Comparison of ENCODE assay signal across 21 cellular contexts in the genomic region with DNA sequence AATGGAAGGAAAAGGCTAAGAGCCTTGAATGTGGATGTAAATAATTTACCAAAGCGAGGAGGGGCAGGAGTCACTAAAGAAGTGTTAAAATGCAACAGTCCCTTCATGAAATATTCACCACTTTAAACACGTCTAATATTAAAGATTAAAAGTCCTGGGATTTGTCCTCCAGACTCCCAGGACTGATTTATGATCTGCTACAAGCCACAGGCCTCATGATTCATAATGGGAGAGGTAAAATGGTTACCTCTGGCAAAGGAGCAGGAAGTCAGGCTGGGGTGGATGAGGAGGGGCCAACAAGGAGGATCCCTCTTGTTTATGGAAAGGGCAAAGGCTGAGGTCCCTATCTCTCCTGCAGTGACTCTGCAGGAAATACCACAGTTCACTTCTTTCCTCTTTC.
DNase-seq lines count a peak whose midpoint lies in the region; ATAC-seq, FAIRE-seq and TF ChIP-seq lines count a peak whose summit lies in the region.
"Had no signal": no experiment of that assay in that cellular context is flagged by ENCODE, and none has a peak within 500 bp of the region (broad histone marks: within the 10 kb centered on the region; RNA-seq: fewer than 3 reads in every experiment).

No MANE protein-coding gene starts in this region.

- TF ChIP-seq CTCF in astrocyte (IDR thresholded peaks at IDR 0.05; ENCODE audit: insufficient read depth, low read depth, low read length) (no peak), sigmoid colon (IDR thresholded peaks at IDR 0.05) (no peak)

- no peak for TF ChIP-seq EP300 in sigmoid colon (IDR thresholded peaks at IDR 0.05)

- H3K9ac ChIP-seq in astrocyte (ENCODE audit: low read length), result no peak overlapping the region

- no peak overlapping the region for H2AFZ ChIP-seq in astrocyte (ENCODE audit: low read depth, low read length)

- H3K4me1 ChIP-seq in astrocyte (ENCODE audit: insufficient read depth, low read length) (no peaks in the 10 kb centered on the region), sigmoid colon (no peaks in the 10 kb centered on the region), aorta (ENCODE audit: control insufficient read depth in 1 of 2, insufficient read depth in 2 of 2, low read length in 2 of 2) (no peaks in the 10 kb centered on the region)
- H3K4me1 ChIP-seq: right lobe of liver, tibial artery had no signal

- H3K36me3 Mint-ChIP-seq in astrocyte (ENCODE audit: low read depth, unreplicated experiment), result no peaks in the 10 kb centered on the region
- H3K36me3 Mint-ChIP-seq: activated naive CD4-positive, alpha-beta T cell treated with anti-CD3 and anti-CD28 coated beads, Interleukin-2, amount 50 U/mL, for 24 hours; stimulated activated naive B cell treated with anti-CD40 and anti-IgM and Interleukin-4, amounts not matched to agents 10 μg/mL and 1 μg/mL and 100 μg/mL, for 72 hours had no signal

- H3K4me3 Mint-ChIP-seq in astrocyte (ENCODE audit: unreplicated experiment), result no peak overlapping the region
- H3K4me3 Mint-ChIP-seq: activated naive CD4-positive, alpha-beta T cell treated with anti-CD3 and anti-CD28 coated beads, Interleukin-2, amount 50 U/mL, for 24 hours; activated T-cell treated with anti-CD3 and anti-CD28 coated beads, Interleukin-2, amount 50 U/mL, for 72 hours; stimulated activated naive B cell treated with anti-CD40 and anti-IgM and Interleukin-4, amounts not matched to agents 10 μg/mL and 1 μg/mL and 100 μg/mL, for 72 hours had no signal

- H3K36me3 ChIP-seq in astrocyte (ENCODE audit: insufficient read depth, low read length) (no peaks in the 10 kb centered on the region), sigmoid colon (no peaks in the 10 kb centered on the region), aorta (ENCODE audit: control insufficient read depth in 1 of 2, insufficient read depth in 2 of 2, low read length in 1 of 2) (no peaks in the 10 kb centered on the region)
- H3K36me3 ChIP-seq: right lobe of liver, tibial artery had no signal

- peak overlapping the region; percentile 21 for H3K27ac Mint-ChIP-seq in astrocyte (ENCODE audit: unreplicated experiment)
- H3K27ac Mint-ChIP-seq: activated naive CD4-positive, alpha-beta T cell treated with anti-CD3 and anti-CD28 coated beads, Interleukin-2, amount 50 U/mL, for 24 hours; activated T-cell treated with anti-CD3 and anti-CD28 coated beads, Interleukin-2, amount 50 U/mL, for 72 hours; stimulated activated naive B cell treated with anti-CD40 and anti-IgM and Interleukin-4, amounts not matched to agents 10 μg/mL and 1 μg/mL and 100 μg/mL, for 72 hours had no signal

- H3K9me3 ChIP-seq in astrocyte (ENCODE audit: insufficient read depth, low read depth, low read length) (no peaks in the 10 kb centered on the region), sigmoid colon (no peaks in the 10 kb centered on the region), aorta (ENCODE audit: control insufficient read depth, low read length) (no peaks in the 10 kb centered on the region)
- H3K9me3 ChIP-seq: right lobe of liver, tibial artery had no signal

- H3K27ac ChIP-seq in astrocyte (ENCODE audit: low read depth, low read length) (no peak overlapping the region), sigmoid colon (no peak overlapping the region), aorta (ENCODE audit: low read depth in 1 of 2, low read length in 2 of 2) (no peak overlapping the region)
- H3K27ac ChIP-seq: HL-60, right lobe of liver, SK-N-MC, tibial artery had no signal

- H3K27me3 Mint-ChIP-seq in astrocyte (ENCODE audit: low read depth, unreplicated experiment), result peaks cover 2% of the 10 kb centered on the region
- H3K27me3 Mint-ChIP-seq: stimulated activated naive B cell treated with anti-CD40 and anti-IgM and Interleukin-4, amounts not matched to agents 10 μg/mL and 1 μg/mL and 100 μg/mL, for 72 hours had no signal

- H3K9me3 Mint-ChIP-seq in astrocyte (ENCODE audit: unreplicated experiment), result no peaks in the 10 kb centered on the region
- H3K9me3 Mint-ChIP-seq: activated naive CD4-positive, alpha-beta T cell treated with anti-CD3 and anti-CD28 coated beads, Interleukin-2, amount 50 U/mL, for 24 hours had no signal

- no peak overlapping the region for H3K4me2 ChIP-seq in astrocyte (ENCODE audit: low read length)

- H3K4me3 ChIP-seq in astrocyte (ENCODE audit: insufficient read depth, low read depth, low read length), result no peak overlapping the region
- no peak overlapping the region for H3K4me3 ChIP-seq in sigmoid colon
- no peak overlapping the region for H3K4me3 ChIP-seq in aorta (ENCODE audit: low read length in 2 of 2)
- H3K4me3 ChIP-seq: right lobe of liver, SK-N-MC, tibial artery had no signal

- DNase-seq in HT1080 (ENCODE audit: low read depth) (peak; percentile 67), astrocyte (ENCODE audit: low read depth) (no peak), islet precursor cell (peak; percentile 79), sigmoid colon (no peak), aorta (no peak), midbrain (lab: John Stamatoyannopoulos, UW) (no peak), posterior vena cava (ENCODE audit: low spot score) (no peak)
- DNase-seq: activated CD4-positive, CD25-positive, alpha-beta regulatory T cell treated with anti-CD3 and anti-CD28 coated beads, Interleukin-2, amount 50 U/mL, for 72 hours; activated CD8-positive, alpha-beta memory T cell treated with anti-CD3 and anti-CD28 coated beads for 24 hours; activated T-cell treated with anti-CD3 and anti-CD28 coated beads, Interleukin-2, amount 50 U/mL, for 72 hours; HCEC 1CT; NCI-H1694; NCI-H2227 treated with DMSO at 0.1 percent for 48 hours; occipital lobe; right lobe of liver; stimulated activated naive B cell treated with anti-CD40 and anti-IgM and Interleukin-4, amounts not matched to agents 10 μg/mL and 1 μg/mL and 100 μg/mL, for 72 hours; tibial artery had no signal

- no peaks in the 10 kb centered on the region for H4K20me1 ChIP-seq in astrocyte (ENCODE audit: insufficient read depth, low read length)

- no peaks in the 10 kb centered on the region for H3K79me2 ChIP-seq in astrocyte (ENCODE audit: insufficient read depth, low read length)

- WGBS in sigmoid colon, 2 donors, result 43 to 50% methylated on average over 2 of the region's 2 CpGs
- WGBS in aorta, 2 donors, result 45% methylated on average over 2 of the region's 2 CpGs

- H3K4me1 Mint-ChIP-seq in astrocyte (ENCODE audit: low read depth, unreplicated experiment), result peaks cover 14% of the 10 kb centered on the region
- H3K4me1 Mint-ChIP-seq: activated naive CD4-positive, alpha-beta T cell treated with anti-CD3 and anti-CD28 coated beads, Interleukin-2, amount 50 U/mL, for 24 hours; stimulated activated naive B cell treated with anti-CD40 and anti-IgM and Interleukin-4, amounts not matched to agents 10 μg/mL and 1 μg/mL and 100 μg/mL, for 72 hours had no signal

- no peak for ATAC-seq in aorta (ENCODE audit: low FRiP score)
- ATAC-seq: activated T-cell treated with anti-CD3 and anti-CD28 coated beads, Interleukin-2, amount 50 U/mL, for 72 hours; right lobe of liver; stimulated activated naive B cell treated with anti-CD40 and anti-IgM and Interleukin-4, amounts not matched to agents 10 μg/mL and 1 μg/mL and 100 μg/mL, for 72 hours had no signal

- intact Hi-C loops in sigmoid colon (cut with DNase I), result no loop called here
- intact Hi-C loops in aorta (cut with DNase I), result no loop called here
- intact Hi-C loops in posterior vena cava (cut with DNase I), result no loop called here

- no peak for FAIRE-seq in astrocyte (lab: Jason Lieb, UNC)
- FAIRE-seq: colon had no signal

- no peak for TF ChIP-seq POLR2A in sigmoid colon (IDR thresholded peaks at IDR 0.05)

- H3K27me3 ChIP-seq in astrocyte (ENCODE audit: insufficient read depth, low read length) (no peaks in the 10 kb centered on the region), sigmoid colon (no peaks in the 10 kb centered on the region), aorta (ENCODE audit: control insufficient read depth in 1 of 2, insufficient read depth in 2 of 2, low read length in 1 of 2) (no peaks in the 10 kb centered on the region)
- H3K27me3 ChIP-seq: right lobe of liver, tibial artery had no signal

Comparison
In these comparisons a context has a peak if more than half of its experiments do, and no peak if none do; other contexts are left out.
1. DNase-seq: peak in HT1080 (single experiment) and islet precursor cell (single experiment); none in astrocyte (single experiment), sigmoid colon (single experiment), aorta (0 of 2), midbrain (single experiment) and posterior vena cava (single experiment).